In the genomic region with DNA sequence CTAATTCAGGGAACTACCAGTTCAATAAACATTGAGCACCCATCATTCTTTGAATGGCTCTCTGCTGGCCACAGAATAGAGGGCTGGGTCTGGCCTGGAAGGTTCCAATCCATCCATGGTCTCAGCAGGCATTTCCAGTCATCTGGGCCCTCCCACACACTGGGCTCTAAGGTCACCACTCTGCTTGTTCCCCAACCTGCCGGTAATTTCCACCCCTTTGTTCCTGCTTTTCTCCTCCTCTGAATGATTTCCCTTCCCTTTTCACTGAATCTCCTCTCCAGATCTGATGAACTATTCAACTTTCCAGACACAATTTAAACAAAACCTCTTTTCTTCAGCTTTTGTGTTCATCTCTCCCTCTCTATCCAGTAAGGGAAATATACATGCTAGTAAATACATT, we compare ENCODE assay signal across 11 cellular contexts. TPM values are rescaled to one million over a fixed set of nuclear protein-coding genes. Genes with fewer than 3 reads are reported as not detected.
A peak's percentile ranks its signal among the peaks of the same experiment; 100 is the strongest.
DNase-seq lines count a peak whose midpoint lies in the region; ATAC-seq and TF ChIP-seq lines count a peak whose summit lies in the region.
"Had no signal": no experiment of that assay in that cellular context is flagged by ENCODE, and none has a peak within 500 bp of the region (broad histone marks: within the 10 kb centered on the region; RNA-seq: fewer than 3 reads in every experiment).

No MANE protein-coding gene starts in this region.

- intact Hi-C loops in activated CD4-positive, alpha-beta T cell treated with anti-CD3 and anti-CD28 coated beads for 36 hours (cut with DNase I, micrococcal nuclease): loop anchor here (5.0 to 10.0 kb wide), 4 partner anchors 496 to 1289 kb away; partner anchors contain the start of gene AHR (in 1 of the 2)
- intact Hi-C loops in colonic mucosa (cut with DNase I): no loop called here

- no peak overlapping the region for H3K4me3 ChIP-seq in colonic mucosa
- H3K4me3 ChIP-seq in CD8-positive, alpha-beta memory T cell (ENCODE audit: low read length): no peak overlapping the region

- H3K4me1 ChIP-seq in colonic mucosa: peaks cover 5% of the 10 kb centered on the region
- peaks cover 50% of the 10 kb centered on the region for H3K4me1 ChIP-seq in CD8-positive, alpha-beta memory T cell (ENCODE audit: insufficient read depth, low read length)

- H3K9me3 ChIP-seq in colonic mucosa: no peaks in the 10 kb centered on the region
- no peaks in the 10 kb centered on the region for H3K9me3 ChIP-seq in CD8-positive, alpha-beta memory T cell (ENCODE audit: low read length)

- no peak overlapping the region for H3K27ac ChIP-seq in colonic mucosa
- H3K27ac ChIP-seq in CD8-positive, alpha-beta memory T cell (ENCODE audit: low read depth, low read length): no peak overlapping the region
- H3K27ac ChIP-seq: brain microvascular endothelial cell had no signal

- peak overlapping the region; percentile 27 for H3K27ac Mint-ChIP-seq in activated CD4-positive, alpha-beta T cell treated with anti-CD3 and anti-CD28 coated beads for 36 hours
- H3K27ac Mint-ChIP-seq in CD8-positive, alpha-beta memory T cell: peak overlapping the region in 1 of 8 donors; percentile 73

- POLR2A ChIA-PET in activated CD4-positive, alpha-beta T cell treated with anti-CD3 and anti-CD28 coated beads for 36 hours (lab: Charles Lee): interaction anchor here (0.8 kb wide), 1 partner anchor 10 kb away, joined by 4 read pairs; no protein-coding TSS in a partner anchor
- POLR2A ChIA-PET in CD8-positive, alpha-beta memory T cell (lab: Charles Lee): no interaction called here

- no peaks in the 10 kb centered on the region for H3K27me3 Mint-ChIP-seq in activated CD4-positive, alpha-beta T cell treated with anti-CD3 and anti-CD28 coated beads for 36 hours
- H3K27me3 Mint-ChIP-seq in CD8-positive, alpha-beta memory T cell: peaks cover 0 to 2% of the 10 kb centered on the region in 2 donors

- H3K36me3 ChIP-seq in colonic mucosa: no peaks in the 10 kb centered on the region
- no peaks in the 10 kb centered on the region for H3K36me3 ChIP-seq in CD8-positive, alpha-beta memory T cell (ENCODE audit: insufficient read depth, low read length)
- H3K36me3 ChIP-seq: brain microvascular endothelial cell had no signal

- H3K9me3 Mint-ChIP-seq in activated CD4-positive, alpha-beta T cell treated with anti-CD3 and anti-CD28 coated beads for 36 hours (ENCODE audit: low read depth): no peaks in the 10 kb centered on the region
- no peaks in the 10 kb centered on the region for H3K9me3 Mint-ChIP-seq in CD8-positive, alpha-beta memory T cell

- H3K4me3 Mint-ChIP-seq in activated CD4-positive, alpha-beta T cell treated with anti-CD3 and anti-CD28 coated beads for 36 hours: peak overlapping the region; percentile 32
- H3K4me3 Mint-ChIP-seq in CD8-positive, alpha-beta memory T cell: peak overlapping the region in 3 of 7 donors; percentile 21 to 98 (median 46)

- DNase-seq in activated CD4-positive, alpha-beta T cell treated with anti-CD3 and anti-CD28 coated beads for 36 hours: no peak
- no peak for DNase-seq in activated CD4-positive, alpha-beta T cell treated with anti-CD3 and anti-CD28 coated beads, Interleukin-2, amount 50 U/mL, for 1 hour
- DNase-seq in NCI-H2227 (lab: John Stamatoyannopoulos, UW; ENCODE audit: unreplicated experiment): peak; percentile 10
- DNase-seq in colonic mucosa: peak; percentile 35
- DNase-seq in renal cortical epithelial cell (ENCODE audit: low read depth): peak; percentile 58
- DNase-seq in CD8-positive, alpha-beta memory T cell: no peak
- DNase-seq in A172 (ENCODE audit: low spot score): no peak
- no peak for DNase-seq in SW480 (ENCODE audit: low spot score)
- DNase-seq: brain microvascular endothelial cell, NCI-H1436 treated with DMSO at 0.1 percent for 48 hours had no signal

- TF ChIP-seq CTCF in colonic mucosa (IDR thresholded peaks at IDR 0.05): no peak

- CTCF ChIA-PET in activated CD4-positive, alpha-beta T cell treated with anti-CD3 and anti-CD28 coated beads for 36 hours (lab: Charles Lee): interaction anchor here (0.6 kb wide), 1 partner anchor 89 kb away, joined by 3 read pairs; no protein-coding TSS in a partner anchor
- CTCF ChIA-PET in CD8-positive, alpha-beta memory T cell (lab: Charles Lee): interaction anchor here (1.5 kb wide), 1 partner anchor 10 kb away, joined by 3 read pairs; no protein-coding TSS in a partner anchor

- ATAC-seq in activated CD4-positive, alpha-beta T cell treated with anti-CD3 and anti-CD28 coated beads for 36 hours: no peak
- ATAC-seq: sciatic nerve had no signal

- H3K27me3 ChIP-seq in colonic mucosa: no peaks in the 10 kb centered on the region
- no peaks in the 10 kb centered on the region for H3K27me3 ChIP-seq in CD8-positive, alpha-beta memory T cell (ENCODE audit: insufficient read depth, low read length, poor library complexity, severe bottlenecking)
- H3K27me3 ChIP-seq: brain microvascular endothelial cell had no signal

- no peak overlapping the region for H3K9ac ChIP-seq in colonic mucosa (ENCODE audit: low read depth in 2 of 2, low read length in 2 of 2)

- H3K36me3 Mint-ChIP-seq in activated CD4-positive, alpha-beta T cell treated with anti-CD3 and anti-CD28 coated beads for 36 hours (ENCODE audit: low read depth): peaks cover 32% of the 10 kb centered on the region
- peaks cover 0 to 19% (median 5%) of the 10 kb centered on the region in 3 donors for H3K36me3 Mint-ChIP-seq in CD8-positive, alpha-beta memory T cell

- H3K4me1 Mint-ChIP-seq in activated CD4-positive, alpha-beta T cell treated with anti-CD3 and anti-CD28 coated beads for 36 hours: peaks cover 62% of the 10 kb centered on the region
- peaks cover 67 to 77% (median 77%) of the 10 kb centered on the region in 3 donors for H3K4me1 Mint-ChIP-seq in CD8-positive, alpha-beta memory T cell

RNA-seq across cellular contexts. Expression of gene BZW2, which starts 2.6 kb away (rescaled TPM):
- total RNA-seq in activated CD4-positive, alpha-beta T cell treated with anti-CD3 and anti-CD28 coated beads for 36 hours: 100 to 1,000 TPM; 106 to 113 TPM
- total RNA-seq in colonic mucosa (10 to 100 TPM; 56.1 to 73.8 TPM), renal cortical epithelial cell (93.6 and 144 TPM in 2 replicates)
- total RNA-seq in CD8-positive, alpha-beta memory T cell: 100 to 1,000 TPM; 128 to 136 TPM
- 52.9 TPM for polyA plus RNA-seq in CD8-positive, alpha-beta memory T cell
- 85.9 and 105 TPM in 2 replicates for total RNA-seq in A172 (2014; rRNA removed; shearing (Covaris generic))

RNA-seq across cellular contexts. Expression of gene ANKMY2, which starts 3.0 kb away (rescaled TPM):
- 10 to 100 TPM in 1 of 2 experiments, 1 to 10 TPM in 1; 9.0 to 10.1 TPM for total RNA-seq in activated CD4-positive, alpha-beta T cell treated with anti-CD3 and anti-CD28 coated beads for 36 hours
- total RNA-seq in colonic mucosa: 10 to 100 TPM; 17.8 to 31.4 TPM
- total RNA-seq in renal cortical epithelial cell: 35.4 and 52.0 TPM in 2 replicates
- 10 to 100 TPM; 10.7 to 10.9 TPM for total RNA-seq in CD8-positive, alpha-beta memory T cell
- 20.1 TPM for polyA plus RNA-seq in CD8-positive, alpha-beta memory T cell
- total RNA-seq in A172 (2014; rRNA removed; shearing (Covaris generic)): 36.3 and 39.4 TPM in 2 replicates

Comparison
In these comparisons a context has a peak if more than half of its experiments do, and no peak if none do; other contexts are left out.
1. DNase-seq: peak in NCI-H2227 (single experiment), colonic mucosa (single experiment) and renal cortical epithelial cell (single experiment); none in activated CD4-positive, alpha-beta T cell treated with anti-CD3 and anti-CD28 coated beads for 36 hours (single experiment), activated CD4-positive, alpha-beta T cell treated with anti-CD3 and anti-CD28 coated beads, Interleukin-2, amount 50 U/mL, for 1 hour (single experiment), CD8-positive, alpha-beta memory T cell (0 of 5), A172 (single experiment) and SW480 (single experiment).